Comparison of ENCODE assay signal across 9 cellular contexts in the genomic region with DNA sequence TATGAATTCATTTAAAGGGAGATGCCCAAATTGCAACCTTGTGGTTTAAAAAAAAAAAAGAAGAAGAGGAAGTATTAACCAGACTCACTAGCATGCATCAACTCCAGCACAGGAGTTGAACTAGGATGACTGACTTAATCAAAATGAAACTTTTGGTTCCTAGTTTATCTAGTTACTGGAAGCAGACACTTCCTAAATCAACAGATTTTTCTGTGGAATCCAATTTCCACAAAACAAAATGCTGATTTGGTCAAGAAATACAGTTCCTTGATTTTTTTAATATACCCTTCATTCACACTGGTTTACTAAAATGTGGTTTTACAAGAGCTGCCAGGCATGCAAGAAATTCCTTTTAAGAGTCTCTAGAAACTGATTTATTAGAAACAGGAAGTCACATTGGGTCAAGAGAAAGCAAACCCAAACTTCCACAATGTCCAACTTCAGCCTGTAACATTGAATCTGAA. TPM values are rescaled to one million over a fixed set of nuclear protein-coding genes. Genes with fewer than 3 reads are reported as not detected.
DNase-seq lines count a peak whose midpoint lies in the region; ATAC-seq and TF ChIP-seq lines count a peak whose summit lies in the region.
"Had no signal": no experiment of that assay in that cellular context is flagged by ENCODE, and none has a peak within 500 bp of the region (broad histone marks: within the 10 kb centered on the region; RNA-seq: fewer than 3 reads in every experiment).

No MANE protein-coding gene starts in this region.

- H3K4me3 ChIP-seq in GM06990 (replicated peaks; ENCODE audit: low read depth, low read length) (no peak overlapping the region), lower lobe of right lung (no peak overlapping the region), Caco-2 (ENCODE audit: low read depth, low read length) (no peak overlapping the region), vagina (no peak overlapping the region)

- H3K4me1 ChIP-seq in lower lobe of right lung (peaks cover 47% of the 10 kb centered on the region), Caco-2 (no peaks in the 10 kb centered on the region), vagina (peaks cover 15% of the 10 kb centered on the region)

- H3K4me3 Mint-ChIP-seq in Caco-2 (ENCODE audit: unreplicated experiment) = no peak overlapping the region

- H3K27me3 ChIP-seq in GM06990 (replicated peaks; ENCODE audit: control insufficient read depth, insufficient read depth, low read length) = no peaks in the 10 kb centered on the region
- no peaks in the 10 kb centered on the region for H3K27me3 ChIP-seq in lower lobe of right lung (ENCODE audit: low read depth)
- no peaks in the 10 kb centered on the region for H3K27me3 ChIP-seq in Caco-2 (replicated peaks; ENCODE audit: control insufficient read depth, insufficient read depth, low read length)
- H3K27me3 ChIP-seq in vagina = no peaks in the 10 kb centered on the region

- peaks cover 7% of the 10 kb centered on the region for H3K4me1 Mint-ChIP-seq in Caco-2 (ENCODE audit: low read depth, unreplicated experiment)

- intact Hi-C loops in lower lobe of right lung (cut with DNase I) (no loop called here), Caco-2 (cut with micrococcal nuclease; ENCODE audit: unreplicated experiment) (no loop called here), vagina (cut with DNase I) (no loop called here)

- no peak for TF ChIP-seq POLR2A in vagina (IDR thresholded peaks at IDR 0.05)

- no TSS peak for BruUV-seq in Caco-2 (replicated peaks; lab: Mats Ljungman, UMichigan)

- CTCF ChIA-PET in Caco-2 (lab: Charles Lee) = no interaction called here

- H3K9me3 Mint-ChIP-seq in Caco-2 (ENCODE audit: unreplicated experiment) = no peaks in the 10 kb centered on the region

- H3K27ac ChIP-seq in lower lobe of right lung (no peak overlapping the region), vagina (no peak overlapping the region)

- DNase-seq in GM06990 (ENCODE audit: extremely low read depth, insufficient read length) (peak; percentile 41), SIG-M5 (lab: John Stamatoyannopoulos, UW) (peak; percentile 54), lower lobe of right lung (no peak), Caco-2 (no peak), vagina (ENCODE audit: extremely low spot score in 2 of 2) (no peak)
- DNase-seq in stimulated activated CD4-positive, alpha-beta T cell treated with anti-CD3 and anti-CD28 coated beads, Interleukin-12 subunit alpha, Interleukin-12 subunit beta, amount 100 ng/mL, for 4 hours = no peak
- DNase-seq: activated CD4-positive, alpha-beta T cell treated with anti-CD3 and anti-CD28 coated beads, Interleukin-2, amount 50 U/mL, for 4 hours had no signal

- ATAC-seq in HG02642 (IDR thresholded peaks at IDR 0.05; ENCODE audit: poor library complexity, unreplicated experiment) (peak; percentile 61), lower lobe of right lung (peak; percentile 64 to 75), HG03469 (IDR thresholded peaks at IDR 0.05; ENCODE audit: unreplicated experiment) (no peak)

- peaks cover 7% of the 10 kb centered on the region for H3K36me3 Mint-ChIP-seq in Caco-2 (ENCODE audit: insufficient read depth, unreplicated experiment)

- H3K9me3 ChIP-seq in lower lobe of right lung = no peaks in the 10 kb centered on the region
- H3K9me3 ChIP-seq in Caco-2 = no peaks in the 10 kb centered on the region
- H3K9me3 ChIP-seq in vagina = no peaks in the 10 kb centered on the region

- POLR2A ChIA-PET in Caco-2 (lab: Charles Lee) = no interaction called here

- no peaks in the 10 kb centered on the region; the same call in 1 of the 2 replicates for H3K36me3 ChIP-seq in GM06990 (ENCODE audit: control insufficient read depth, insufficient read depth, low read length)
- no peaks in the 10 kb centered on the region for H3K36me3 ChIP-seq in lower lobe of right lung
- H3K36me3 ChIP-seq in Caco-2 (ENCODE audit: control insufficient read depth, insufficient read depth, low read length) = no peaks in the 10 kb centered on the region
- H3K36me3 ChIP-seq in vagina = no peaks in the 10 kb centered on the region

- H3K27me3 Mint-ChIP-seq in Caco-2 (ENCODE audit: insufficient read depth, unreplicated experiment) = no peaks in the 10 kb centered on the region

- H3K27ac Mint-ChIP-seq in Caco-2 (ENCODE audit: unreplicated experiment) = no peak overlapping the region

- no peak for TF ChIP-seq CTCF in GM06990 (IDR thresholded peaks at IDR 0.05; ENCODE audit: insufficient read depth, low read length, poor library complexity, severe bottlenecking)
- TF ChIP-seq CTCF in lower lobe of right lung (IDR thresholded peaks at IDR 0.05) = no peak
- no peak for TF ChIP-seq CTCF in Caco-2 (IDR thresholded peaks at IDR 0.05; ENCODE audit: insufficient read depth in 1 of 2, low read depth in 1 of 2, low read length in 1 of 2, severe bottlenecking in 1 of 2, unreplicated experiment in 1 of 2)
- no peak for TF ChIP-seq CTCF in vagina (IDR thresholded peaks at IDR 0.05)

RNA-seq across cellular contexts. Expression of a gene that starts 41.6 kb away (rescaled TPM):
- total RNA-seq in lower lobe of right lung (64.0 TPM), Caco-2 (2022) (41.6 and 51.5 TPM in 2 replicates), vagina (48.1 TPM)

Comparison
In these comparisons a context has a peak if more than half of its experiments do, and no peak if none do; other contexts are left out.
1. DNase-seq: peak in GM06990 (single experiment) and SIG-M5 (single experiment); none in lower lobe of right lung (single experiment), stimulated activated CD4-positive, alpha-beta T cell treated with anti-CD3 and anti-CD28 coated beads, Interleukin-12 subunit alpha, Interleukin-12 subunit beta, amount 100 ng/mL, for 4 hours (single experiment), Caco-2 (0 of 2) and vagina (0 of 2).